In genomic region chr14:91897121-91897701, GRCh38 we compare ENCODE assay signal across 1 cellular context.
TF ChIP-seq lines count a peak whose summit lies in the region.

No MANE protein-coding gene starts in this region.

TF ChIP-seq in endothelial cell of umbilical vein, 7 proteins besides CTCF, POLR2A, EP300 and RAD21:
- no peak for TF ChIP-seq MAX (IDR thresholded peaks at IDR 0.05; ENCODE audit: insufficient read depth, insufficient read length)
- TF ChIP-seq GATA2 (IDR thresholded peaks at IDR 0.05; ENCODE audit: insufficient read depth, insufficient read length, low read depth, low read length): no peak
